ENCODE assay signal across 15 cellular contexts in genomic region chr6:43851204-43851855, GRCh38.
A peak's percentile ranks its signal among the peaks of the same experiment; 100 is the strongest.
DNase-seq lines count a peak whose midpoint lies in the region; ATAC-seq, FAIRE-seq and TF ChIP-seq lines count a peak whose summit lies in the region.
"Had no signal": no experiment of that assay in that cellular context is flagged by ENCODE, and none has a peak within 500 bp of the region (broad histone marks: within the 10 kb centered on the region; RNA-seq: fewer than 3 reads in every experiment).

No MANE protein-coding gene starts in this region.

- H3K14ac ChIP-seq in IMR-90 (replicated peaks; ENCODE audit: low read depth, low read length) = peak overlapping the region; percentile 69

- no peak overlapping the region for H3K4me3 Mint-ChIP-seq in activated T-cell treated with anti-CD3 and anti-CD28 coated beads, Interleukin-2, amount 50 U/mL, for 72 hours
- H3K4me3 Mint-ChIP-seq: activated T-cell treated with anti-CD3 and anti-CD28 coated beads, Interleukin-2, amount 50 U/mL, for 24 hours had no signal

- H3K9me3 Mint-ChIP-seq in activated T-cell treated with anti-CD3 and anti-CD28 coated beads, Interleukin-2, amount 50 U/mL, for 72 hours = no peaks in the 10 kb centered on the region
- H3K9me3 Mint-ChIP-seq: activated T-cell treated with anti-CD3 and anti-CD28 coated beads, Interleukin-2, amount 50 U/mL, for 24 hours had no signal

- H3K27ac Mint-ChIP-seq in activated T-cell treated with anti-CD3 and anti-CD28 coated beads, Interleukin-2, amount 50 U/mL, for 72 hours = no peak overlapping the region
- H3K27ac Mint-ChIP-seq: activated T-cell treated with anti-CD3 and anti-CD28 coated beads, Interleukin-2, amount 50 U/mL, for 24 hours had no signal

- 0 out of 2 replicates have a peak, but pooled peaks have one; percentile 8 for TF ChIP-seq RAD21 in IMR-90 (IDR thresholded peaks at IDR 0.05; ENCODE audit: low read length)

- no peak for FAIRE-seq in D721Med (lab: Jason Lieb, UNC)

- POLR2A ChIA-PET in IMR-90 (lab: Charles Lee; ENCODE audit: unreplicated experiment) = no interaction called here

- no peak for TF ChIP-seq POLR2A in IMR-90 (IDR thresholded peaks at IDR 0.05; ENCODE audit: low read depth, low read length)

- H4K91ac ChIP-seq in IMR-90 (ENCODE audit: insufficient read depth, low read depth, low read length) = peak overlapping the region; percentile 98

- peak overlapping the region; percentile 60 to 90 for H4K8ac ChIP-seq in IMR-90 (ENCODE audit: low read depth in 2 of 2, low read length in 2 of 2)

- intact Hi-C loops in IMR-90 (cut with micrococcal nuclease) = no loop called here

- H3K36me3 Mint-ChIP-seq in activated T-cell treated with anti-CD3 and anti-CD28 coated beads, Interleukin-2, amount 50 U/mL, for 72 hours (ENCODE audit: insufficient read depth in 2 of 2) = no peaks in the 10 kb centered on the region

- in situ Hi-C loops in IMR-90 (cut with MboI; ENCODE audit: low sequenced_read_pairs) = no loop called here

- peak overlapping the region; percentile 87 for H2BK120ac ChIP-seq in IMR-90 (ENCODE audit: low read depth, low read length)

- no peak overlapping the region for H3K23ac ChIP-seq in IMR-90 (ENCODE audit: low read depth, low read length)

- H2BK15ac ChIP-seq in IMR-90 (ENCODE audit: low read depth, low read length) = peak overlapping the region; percentile 77; the same call in 2 of the 3 replicates

- H3K27me3 Mint-ChIP-seq in activated T-cell treated with anti-CD3 and anti-CD28 coated beads, Interleukin-2, amount 50 U/mL, for 72 hours (ENCODE audit: low read depth) = peaks cover 14% of the 10 kb centered on the region
- H3K27me3 Mint-ChIP-seq: activated T-cell treated with anti-CD3 and anti-CD28 coated beads, Interleukin-2, amount 50 U/mL, for 24 hours had no signal

- H3K9me1 ChIP-seq in IMR-90 (ENCODE audit: insufficient read depth, low read length) = peaks cover 12% of the 10 kb centered on the region; the same call in 1 of the 2 replicates

- peak overlapping the region; percentile 82 for H3K18ac ChIP-seq in IMR-90 (ENCODE audit: low read depth, low read length)

- H2AFZ ChIP-seq in IMR-90 (replicated peaks; ENCODE audit: low read length, poor library complexity) = peak overlapping the region; percentile 78

- H3K4me1 Mint-ChIP-seq in activated T-cell treated with anti-CD3 and anti-CD28 coated beads, Interleukin-2, amount 50 U/mL, for 72 hours (ENCODE audit: low read depth) = peaks cover 4% of the 10 kb centered on the region

- H3K9me3 ChIP-seq in IMR-90 (ENCODE audit: control insufficient read depth, insufficient read depth, low read length) = no peaks in the 10 kb centered on the region
- H3K9me3 ChIP-seq: breast epithelium, esophagus muscularis mucosa, prostate gland had no signal

- dilution Hi-C loops in IMR-90 (cut with HindIII; ENCODE audit: low sequenced_read_pairs, unreplicated experiment) = no loop called here

- no peak overlapping the region for H3K56ac ChIP-seq in IMR-90 (ENCODE audit: extremely low read depth, insufficient read depth, low read length)

- H2AK5ac ChIP-seq in IMR-90 (ENCODE audit: low read depth, low read length) = peak overlapping the region; percentile 89

- CTCF ChIA-PET in IMR-90 (lab: Yijun Ruan, JAX) = no interaction called here

- no peak overlapping the region for H3K4me3 ChIP-seq in AG10803 (ENCODE audit: low read length)
- H3K4me3 ChIP-seq in IMR-90 (ENCODE audit: insufficient read depth, low read depth, low read length) = no peak overlapping the region
- H3K4me3 ChIP-seq: breast epithelium, esophagus muscularis mucosa, prostate gland had no signal

- H4K20me1 ChIP-seq in IMR-90 (ENCODE audit: insufficient read depth, low read length) = no peaks in the 10 kb centered on the region

- peak overlapping the region; percentile 70 for H2BK5ac ChIP-seq in IMR-90 (ENCODE audit: low read depth, low read length, poor library complexity, severe bottlenecking)

- BruUV-seq in IMR-90 (replicated peaks; lab: Mats Ljungman, UMichigan) = no TSS peak

- peaks cover 18% of the 10 kb centered on the region for H3K4me1 ChIP-seq in IMR-90 (ENCODE audit: control insufficient read depth, insufficient read depth, low read length)
- H3K4me1 ChIP-seq: breast epithelium, esophagus muscularis mucosa, prostate gland had no signal

- no CpG with 5 or more reads among the region's 10 CpGs for WGBS in IMR-90 (ENCODE audit: extremely low coverage in 2 of 2, insufficient read length in 1 of 2), 2 experiments

- peak overlapping the region; percentile 94 for H2AK9ac ChIP-seq in IMR-90 (replicated peaks; ENCODE audit: low read depth, low read length, poor library complexity)

- H3K27ac ChIP-seq in IMR-90 (ENCODE audit: insufficient read depth, low read length) = peak overlapping the region; percentile 8; the same call in 1 of the 2 replicates
- H3K27ac ChIP-seq: breast epithelium, esophagus muscularis mucosa, prostate gland, WERI-Rb-1 had no signal

- DNase-seq in AG10803 (ENCODE audit: low read depth) = peak; percentile 96
- peak; percentile 73 for DNase-seq in IMR-90
- DNase-seq in dedifferentiated amniotic fluid mesenchymal stem cell (ENCODE audit: extremely low spot score) = peak; percentile 73
- DNase-seq in myocyte (ENCODE audit: low read depth) = peak; percentile 92
- DNase-seq in D721Med (ENCODE audit: insufficient read length, low spot score) = no peak
- DNase-seq in activated T-cell treated with anti-CD3 and anti-CD28 coated beads, Interleukin-2, amount 50 U/mL, for 72 hours = no peak
- DNase-seq: activated T-cell treated with anti-CD3 and anti-CD28 coated beads, Interleukin-2, amount 50 U/mL, for 24 hours; left ventricle myocardium superior; NCI-H446 treated with DMSO at 0.1 percent for 48 hours; WERI-Rb-1 had no signal

- H3K79me1 ChIP-seq in IMR-90 (ENCODE audit: low read depth in 1 of 2, low read length in 2 of 2) = no peaks in the 10 kb centered on the region

- H3K9ac ChIP-seq in IMR-90 (ENCODE audit: low read depth, low read length) = peak overlapping the region; percentile 17; the same call in 1 of the 2 replicates

- peaks cover 10% of the 10 kb centered on the region for H3K27me3 ChIP-seq in IMR-90 (ENCODE audit: control insufficient read depth, insufficient read depth, low read length)
- H3K27me3 ChIP-seq: breast epithelium, esophagus muscularis mucosa had no signal

- H3K36me3 ChIP-seq in IMR-90 (ENCODE audit: control insufficient read depth, insufficient read depth, low read length) = no peaks in the 10 kb centered on the region
- H3K36me3 ChIP-seq: breast epithelium, esophagus muscularis mucosa, prostate gland, WERI-Rb-1 had no signal

- 0 out of 2 replicates have a peak overlapping the region, but pooled peaks have one; percentile 34 for H3K4me2 ChIP-seq in IMR-90 (ENCODE audit: low read depth, low read length)

- H4K5ac ChIP-seq in IMR-90 (ENCODE audit: low read depth, low read length) = peak overlapping the region; percentile 86

- ATAC-seq in IMR-90 (ENCODE audit: low read depth) = peak; percentile 90
- no peak for ATAC-seq in HG03280 (IDR thresholded peaks at IDR 0.05; ENCODE audit: unreplicated experiment)
- ATAC-seq in HG03039 (IDR thresholded peaks at IDR 0.05; ENCODE audit: unreplicated experiment) = no peak
- no peak for ATAC-seq in activated T-cell treated with anti-CD3 and anti-CD28 coated beads, Interleukin-2, amount 50 U/mL, for 72 hours (replicated peaks in 1 of 2)
- ATAC-seq: left ventricle myocardium superior had no signal

- H2BK20ac ChIP-seq in IMR-90 (ENCODE audit: low read depth, low read length) = peak overlapping the region; percentile 91

- TF ChIP-seq CTCF in AG10803 (conservative IDR thresholded peaks at IDR 0.05; ENCODE audit: low read length) (no peak), IMR-90 (conservative IDR thresholded peaks at IDR 0.05; ENCODE audit: low read depth, low read length) (no peak), D721Med (IDR thresholded peaks at IDR 0.05; ENCODE audit: insufficient read depth, missing control alignments) (no peak)

- peak overlapping the region; percentile 95 for H3K4ac ChIP-seq in IMR-90 (ENCODE audit: low read depth, low read length)

TF ChIP-seq in IMR-90, 13 proteins besides CTCF, POLR2A, EP300 and RAD21:
- TF ChIP-seq CHD1 (IDR thresholded peaks at IDR 0.05; ENCODE audit: low read depth, low read length) = no peak
- no peak for TF ChIP-seq MAFK (IDR thresholded peaks at IDR 0.05; ENCODE audit: low read depth, low read length)
- TF ChIP-seq ELK1 (IDR thresholded peaks at IDR 0.05; ENCODE audit: borderline replicate concordance, low read depth, low read length) = no peak
- TF ChIP-seq MXI1 (IDR thresholded peaks at IDR 0.05; ENCODE audit: borderline replicate concordance, low read depth, low read length) = no peak
- TF ChIP-seq MAZ (IDR thresholded peaks at IDR 0.05; ENCODE audit: borderline replicate concordance, low read depth, low read length) = peak; percentile 94
- TF ChIP-seq CEBPB (IDR thresholded peaks at IDR 0.05; ENCODE audit: low read depth, low read length) = peak; percentile 69
- TF ChIP-seq SMC3 (IDR thresholded peaks at IDR 0.05; ENCODE audit: low read depth, low read length) = no peak
- peak; percentile 45 for TF ChIP-seq RCOR1 (IDR thresholded peaks at IDR 0.05; ENCODE audit: insufficient replicate concordance, low read length)
- no peak for TF ChIP-seq RFX5 (IDR thresholded peaks at IDR 0.05; ENCODE audit: low read depth, low read length)
- no peak for TF ChIP-seq FOS (IDR thresholded peaks at IDR 0.05; ENCODE audit: low read depth, low read length)
TF ChIP-seq in IMR-90: peak in this region for 3.

Comparison
In these comparisons a context has a peak if more than half of its experiments do, and no peak if none do; other contexts are left out.
1. DNase-seq: peak in AG10803 (single experiment), IMR-90 (single experiment), dedifferentiated amniotic fluid mesenchymal stem cell (single experiment) and myocyte (single experiment); none in D721Med (single experiment) and activated T-cell treated with anti-CD3 and anti-CD28 coated beads, Interleukin-2, amount 50 U/mL, for 72 hours (0 of 2).